In the genomic region with DNA sequence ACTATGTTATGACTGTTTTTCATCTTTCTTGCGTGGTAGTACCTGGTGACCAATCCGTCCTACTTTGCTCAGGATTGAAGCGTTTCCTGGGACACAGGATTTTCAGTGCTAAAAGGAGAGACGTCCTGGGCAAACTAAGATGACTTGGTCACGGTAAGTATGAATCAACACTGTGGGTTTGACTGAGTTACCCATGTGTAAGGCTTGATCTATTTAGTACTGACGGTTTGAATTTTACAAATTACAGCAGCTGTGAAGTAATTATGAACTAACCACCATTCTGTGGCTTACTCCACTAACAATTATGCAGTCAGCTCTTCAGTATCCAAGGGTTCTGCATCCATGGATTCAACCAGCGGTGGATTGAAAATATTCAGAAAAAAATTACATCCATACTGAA, we compare ENCODE assay signal across 33 cellular contexts.
"Had no signal": no experiment of that assay in that cellular context is flagged by ENCODE, and none has a peak within 500 bp of the region (broad histone marks: within the 10 kb centered on the region; RNA-seq: fewer than 3 reads in every experiment).

No MANE protein-coding gene starts in this region.

- H3K9me3 Mint-ChIP-seq: activated CD4-positive, alpha-beta memory T cell treated with anti-CD3 and anti-CD28 coated beads for 36 hours; activated CD4-positive, alpha-beta T cell treated with anti-CD3 and anti-CD28 coated beads, Interleukin-2, amount 10 ng/mL, durations not matched to agents 24 days and 14 days; activated naive CD4-positive, alpha-beta T cell treated with anti-CD3 and anti-CD28 coated beads, Interleukin-2, amount 10 ng/mL, durations not matched to agents 7 days and 5 days; activated naive CD4-positive, alpha-beta T cell treated with anti-CD3 and anti-CD28 coated beads, Interleukin-2, amount 50 U/mL, for 72 hours; activated naive CD8-positive, alpha-beta T cell treated with anti-CD3 and anti-CD28 coated beads, Interleukin-2, amount 10 ng/mL, durations not matched to agents 7 days and 5 days; activated T-helper 1 cell treated with anti-CD3 and anti-CD28 coated beads, Interleukin-12 subunit alpha, Interleukin-12 subunit beta, Interleukin-2, Interleukin-4 antibody, amounts not matched to agents 30 ng/mL and 10 ng/mL and 1 ng/mL, durations not matched to agents 14 hours and 24 hours and 36 hours; T-helper 2 cell treated with Interferon-gamma antibody and Interleukin-4, amounts not matched to agents 5 μg/mL and 100 μg/mL, for 36 hours had no signal

- H3K4me1 Mint-ChIP-seq: activated CD4-positive, alpha-beta T cell treated with anti-CD3 and anti-CD28 coated beads for 36 hours; activated CD4-positive, alpha-beta T cell treated with anti-CD3 and anti-CD28 coated beads, Interleukin-2, amount 10 ng/mL, durations not matched to agents 24 days and 14 days; activated CD8-positive, alpha-beta memory T cell treated with anti-CD3 and anti-CD28 coated beads, Interleukin-2, amount 10 ng/mL, durations not matched to agents 7 days and 5 days; activated naive CD4-positive, alpha-beta T cell treated with anti-CD3 and anti-CD28 coated beads, Interleukin-2, amount 10 ng/mL, durations not matched to agents 7 days and 5 days; activated naive CD8-positive, alpha-beta T cell treated with anti-CD3 and anti-CD28 coated beads, Interleukin-2, amount 10 ng/mL, durations not matched to agents 7 days and 5 days; T-helper 17 cell had no signal

- H3K4me1 ChIP-seq: ascending aorta, body of pancreas, esophagus squamous epithelium, gastroesophageal sphincter, heart right ventricle had no signal

- H3K4me2 ChIP-seq: hepatocyte had no signal

- ATAC-seq: activated CD4-positive, alpha-beta T cell treated with anti-CD3 and anti-CD28 coated beads for 36 hours; activated CD8-positive, alpha-beta memory T cell treated with anti-CD3 and anti-CD28 coated beads, Interleukin-2, amount 10 ng/mL, durations not matched to agents 7 days and 5 days; activated CD8-positive, alpha-beta T cell treated with anti-CD3 and anti-CD28 coated beads, Interleukin-2, amount 10 ng/mL, durations not matched to agents 7 days and 5 days; activated naive CD4-positive, alpha-beta T cell treated with anti-CD3 and anti-CD28 coated beads, Interleukin-2, amount 50 U/mL, for 72 hours; body of pancreas; effector memory CD8-positive, alpha-beta T cell; gastroesophageal sphincter; heart right ventricle; T-helper 17 cell had no signal

- H3K4me3 ChIP-seq: ascending aorta, body of pancreas, esophagus squamous epithelium, gastroesophageal sphincter, heart right ventricle, hepatocyte had no signal

- H3K27me3 ChIP-seq: ascending aorta, body of pancreas, gastroesophageal sphincter, heart right ventricle had no signal

- H3K27ac Mint-ChIP-seq: activated CD4-positive, alpha-beta memory T cell treated with anti-CD3 and anti-CD28 coated beads for 36 hours; activated CD4-positive, alpha-beta T cell treated with anti-CD3 and anti-CD28 coated beads for 36 hours; activated CD4-positive, alpha-beta T cell treated with anti-CD3 and anti-CD28 coated beads, Interleukin-2, amount 10 ng/mL, durations not matched to agents 24 days and 14 days; activated CD8-positive, alpha-beta memory T cell treated with anti-CD3 and anti-CD28 coated beads, Interleukin-2, amount 10 ng/mL, durations not matched to agents 7 days and 5 days; activated CD8-positive, alpha-beta T cell treated with anti-CD3 and anti-CD28 coated beads, Interleukin-2, amount 10 ng/mL, durations not matched to agents 7 days and 5 days; activated naive CD4-positive, alpha-beta T cell treated with anti-CD3 and anti-CD28 coated beads, Interleukin-2, amount 10 ng/mL, durations not matched to agents 7 days and 5 days; activated naive CD4-positive, alpha-beta T cell treated with anti-CD3 and anti-CD28 coated beads, Interleukin-2, amount 50 U/mL, for 72 hours; activated naive CD8-positive, alpha-beta T cell treated with anti-CD3 and anti-CD28 coated beads, Interleukin-2, amount 10 ng/mL, durations not matched to agents 7 days and 5 days; activated T-helper 1 cell treated with anti-CD3 and anti-CD28 coated beads, Interleukin-12 subunit alpha, Interleukin-12 subunit beta, Interleukin-2, Interleukin-4 antibody, amounts not matched to agents 30 ng/mL and 10 ng/mL and 1 ng/mL, durations not matched to agents 14 hours and 24 hours and 36 hours; effector memory CD8-positive, alpha-beta T cell; T-helper 17 cell; T-helper 2 cell treated with Interferon-gamma antibody and Interleukin-4, amounts not matched to agents 5 μg/mL and 100 μg/mL, for 36 hours had no signal

- H3K36me3 ChIP-seq: ascending aorta, esophagus squamous epithelium, gastroesophageal sphincter, heart right ventricle had no signal

- H3K4me3 Mint-ChIP-seq: activated CD4-positive, alpha-beta memory T cell treated with anti-CD3 and anti-CD28 coated beads for 36 hours; activated CD4-positive, alpha-beta T cell treated with anti-CD3 and anti-CD28 coated beads for 36 hours; activated CD4-positive, alpha-beta T cell treated with anti-CD3 and anti-CD28 coated beads, Interleukin-2, amount 10 ng/mL, durations not matched to agents 24 days and 14 days; activated CD8-positive, alpha-beta memory T cell treated with anti-CD3 and anti-CD28 coated beads, Interleukin-2, amount 10 ng/mL, durations not matched to agents 7 days and 5 days; activated CD8-positive, alpha-beta T cell treated with anti-CD3 and anti-CD28 coated beads, Interleukin-2, amount 10 ng/mL, durations not matched to agents 7 days and 5 days; activated naive CD4-positive, alpha-beta T cell treated with anti-CD3 and anti-CD28 coated beads, Interleukin-2, amount 10 ng/mL, durations not matched to agents 7 days and 5 days; activated naive CD8-positive, alpha-beta T cell treated with anti-CD3 and anti-CD28 coated beads, Interleukin-2, amount 10 ng/mL, durations not matched to agents 7 days and 5 days; activated T-helper 1 cell treated with anti-CD3 and anti-CD28 coated beads, Interleukin-12 subunit alpha, Interleukin-12 subunit beta, Interleukin-2, Interleukin-4 antibody, amounts not matched to agents 30 ng/mL and 10 ng/mL and 1 ng/mL, durations not matched to agents 14 hours and 24 hours and 36 hours; effector memory CD8-positive, alpha-beta T cell; T-helper 17 cell; T-helper 2 cell treated with Interferon-gamma antibody and Interleukin-4, amounts not matched to agents 5 μg/mL and 100 μg/mL, for 36 hours had no signal

- DNase-seq: activated CD4-positive, alpha-beta memory T cell treated with anti-CD3 and anti-CD28 coated beads for 36 hours; activated CD4-positive, alpha-beta T cell treated with anti-CD3 and anti-CD28 coated beads for 36 hours; activated CD4-positive, alpha-beta T cell treated with anti-CD3 and anti-CD28 coated beads, Interleukin-2, amount 10 ng/mL, durations not matched to agents 24 days and 14 days; activated CD4-positive, CD25-positive, alpha-beta regulatory T cell; activated CD4-positive, CD25-positive, alpha-beta regulatory T cell treated with anti-CD3 and anti-CD28 coated beads, Interleukin-2, amount 50 U/mL, for 72 hours; activated CD8-positive, alpha-beta memory T cell treated with anti-CD3 and anti-CD28 coated beads, Interleukin-2, amount 10 ng/mL, durations not matched to agents 7 days and 5 days; activated CD8-positive, alpha-beta memory T cell treated with anti-CD3 and anti-CD28 coated beads, Interleukin-2, amount 50 U/mL, for 4 hours; activated CD8-positive, alpha-beta T cell treated with anti-CD3 and anti-CD28 coated beads, Interleukin-2, amount 10 ng/mL, durations not matched to agents 7 days and 5 days; activated gamma-delta T cell; activated naive CD4-positive, alpha-beta T cell; activated naive CD4-positive, alpha-beta T cell treated with anti-CD3 and anti-CD28 coated beads, Interleukin-2, amount 10 ng/mL, durations not matched to agents 7 days and 5 days; activated naive CD8-positive, alpha-beta T cell treated with anti-CD3 and anti-CD28 coated beads, Interleukin-2, amount 10 ng/mL, durations not matched to agents 7 days and 5 days; activated T-cell treated with anti-CD3 and anti-CD28 coated beads, Interleukin-2, amount 50 U/mL, for 1 hour; activated T-cell treated with anti-CD3 and anti-CD28 coated beads, Interleukin-2, amount 50 U/mL, for 48 hours; body of pancreas; caudate nucleus; cortex of kidney; dermis blood vessel endothelial cell; effector CD4-positive, alpha-beta T cell; effector memory CD8-positive, alpha-beta T cell; erythroblast; esophagus squamous epithelium; foreskin melanocyte; heart right ventricle; T-helper 17 cell; T1000 had no signal

- H3K27ac ChIP-seq: ascending aorta, body of pancreas, esophagus squamous epithelium, gastroesophageal sphincter, heart right ventricle, hepatocyte had no signal

- H3K9me3 ChIP-seq: ascending aorta, body of pancreas, esophagus squamous epithelium, gastroesophageal sphincter, heart right ventricle had no signal

- H3K36me3 Mint-ChIP-seq: activated CD4-positive, alpha-beta memory T cell treated with anti-CD3 and anti-CD28 coated beads for 36 hours; activated CD8-positive, alpha-beta memory T cell treated with anti-CD3 and anti-CD28 coated beads, Interleukin-2, amount 10 ng/mL, durations not matched to agents 7 days and 5 days; activated naive CD4-positive, alpha-beta T cell treated with anti-CD3 and anti-CD28 coated beads, Interleukin-2, amount 10 ng/mL, durations not matched to agents 7 days and 5 days; activated naive CD4-positive, alpha-beta T cell treated with anti-CD3 and anti-CD28 coated beads, Interleukin-2, amount 50 U/mL, for 72 hours; activated naive CD8-positive, alpha-beta T cell treated with anti-CD3 and anti-CD28 coated beads, Interleukin-2, amount 10 ng/mL, durations not matched to agents 7 days and 5 days had no signal

- FAIRE-seq: colon had no signal

- H2AFZ ChIP-seq: hepatocyte had no signal

- H3K27me3 Mint-ChIP-seq: activated CD4-positive, alpha-beta memory T cell treated with anti-CD3 and anti-CD28 coated beads for 36 hours; activated CD4-positive, alpha-beta T cell treated with anti-CD3 and anti-CD28 coated beads, Interleukin-2, amount 10 ng/mL, durations not matched to agents 24 days and 14 days; activated CD8-positive, alpha-beta memory T cell treated with anti-CD3 and anti-CD28 coated beads, Interleukin-2, amount 10 ng/mL, durations not matched to agents 7 days and 5 days; effector memory CD8-positive, alpha-beta T cell; T-helper 17 cell had no signal

- H3K79me2 ChIP-seq: hepatocyte had no signal
